Comparison of ENCODE assay signal across 8 cellular contexts in genomic region chr5:151051066-151051930, GRCh38. TPM values are rescaled to one million over a fixed set of nuclear protein-coding genes. Genes with fewer than 3 reads are reported as not detected.
DNase-seq lines count a peak whose midpoint lies in the region; ATAC-seq and TF ChIP-seq lines count a peak whose summit lies in the region.

No MANE protein-coding gene starts in this region.

- H3K36me3 Mint-ChIP-seq in CD8-positive, alpha-beta memory T cell = peaks cover 3 to 93% (median 29%) of the 10 kb centered on the region in 3 donors
- peaks cover 42% of the 10 kb centered on the region for H3K36me3 Mint-ChIP-seq in activated naive CD4-positive, alpha-beta T cell treated with anti-CD3 and anti-CD28 coated beads, Interleukin-2, amount 10 ng/mL, durations not matched to agents 7 days and 5 days
- H3K36me3 Mint-ChIP-seq in glutamatergic neuron (ENCODE audit: unreplicated experiment) = no peaks in the 10 kb centered on the region

- H3K4me1 ChIP-seq in CD8-positive, alpha-beta memory T cell (ENCODE audit: insufficient read depth, low read length) = no peaks in the 10 kb centered on the region
- H3K4me1 ChIP-seq in urinary bladder (ENCODE audit: insufficient read depth) = no peaks in the 10 kb centered on the region

- peaks cover 9 to 23% (median 17%) of the 10 kb centered on the region in 3 donors for H3K4me1 Mint-ChIP-seq in CD8-positive, alpha-beta memory T cell
- H3K4me1 Mint-ChIP-seq in activated naive CD4-positive, alpha-beta T cell treated with anti-CD3 and anti-CD28 coated beads, Interleukin-2, amount 10 ng/mL, durations not matched to agents 7 days and 5 days = peaks cover 7% of the 10 kb centered on the region
- no peaks in the 10 kb centered on the region for H3K4me1 Mint-ChIP-seq in glutamatergic neuron (ENCODE audit: low read depth, unreplicated experiment)

- 66% methylated on average over 6 of the region's 6 CpGs for WGBS in urinary bladder

- CTCF ChIA-PET in CD8-positive, alpha-beta memory T cell (lab: Charles Lee) = interaction anchor here (0.6 to 14.1 kb wide), 32 partner anchors 9 to 189 kb away, joined by 3 to 267 read pairs (median 5); partner anchors contain the start of gene TNIP1
- CTCF ChIA-PET in activated naive CD4-positive, alpha-beta T cell treated with anti-CD3 and anti-CD28 coated beads, Interleukin-2, amount 10 ng/mL, durations not matched to agents 7 days and 5 days (lab: Charles Lee) = interaction anchor here (0.6 to 9.8 kb wide), 34 partner anchors 8 to 491 kb away, joined by 3 to 264 read pairs (median 4); no protein-coding TSS in a partner anchor

- no peaks in the 10 kb centered on the region for H3K9me3 ChIP-seq in CD8-positive, alpha-beta memory T cell (ENCODE audit: low read length)

- no peaks in the 10 kb centered on the region for H3K27me3 ChIP-seq in CD8-positive, alpha-beta memory T cell (ENCODE audit: insufficient read depth, low read length, poor library complexity, severe bottlenecking)

- no peak overlapping the region for H3K4me3 ChIP-seq in CD8-positive, alpha-beta memory T cell (ENCODE audit: low read length)
- H3K4me3 ChIP-seq in urinary bladder (ENCODE audit: low read depth, low read length) = no peak overlapping the region

- no peaks in the 10 kb centered on the region for H3K27me3 Mint-ChIP-seq in CD8-positive, alpha-beta memory T cell
- no peaks in the 10 kb centered on the region for H3K27me3 Mint-ChIP-seq in activated naive CD4-positive, alpha-beta T cell treated with anti-CD3 and anti-CD28 coated beads, Interleukin-2, amount 10 ng/mL, durations not matched to agents 7 days and 5 days
- H3K27me3 Mint-ChIP-seq in glutamatergic neuron (ENCODE audit: unreplicated experiment) = peaks cover 7% of the 10 kb centered on the region

- H3K36me3 ChIP-seq in CD8-positive, alpha-beta memory T cell (ENCODE audit: insufficient read depth, low read length) = peaks cover 73% of the 10 kb centered on the region
- H3K36me3 ChIP-seq in urinary bladder (ENCODE audit: insufficient read depth) = no peaks in the 10 kb centered on the region

- no peak overlapping the region for H3K27ac ChIP-seq in CD8-positive, alpha-beta memory T cell (ENCODE audit: low read depth, low read length)
- H3K27ac ChIP-seq in urinary bladder (ENCODE audit: low read depth) = peak overlapping the region; percentile 24

- peak; percentile 49 to 81 (median 57) for DNase-seq in CD8-positive, alpha-beta memory T cell
- DNase-seq in HT1080 (ENCODE audit: low read depth) = peak; percentile 73
- DNase-seq in activated naive CD4-positive, alpha-beta T cell treated with anti-CD3 and anti-CD28 coated beads, Interleukin-2, amount 10 ng/mL, durations not matched to agents 7 days and 5 days = peak; percentile 82
- peak; percentile 88 for DNase-seq in glutamatergic neuron
- peak; percentile 31 to 95 (median 76) for DNase-seq in posterior cingulate gyrus

- no peak overlapping the region for H3K4me3 Mint-ChIP-seq in CD8-positive, alpha-beta memory T cell
- H3K4me3 Mint-ChIP-seq in activated naive CD4-positive, alpha-beta T cell treated with anti-CD3 and anti-CD28 coated beads, Interleukin-2, amount 10 ng/mL, durations not matched to agents 7 days and 5 days = no peak overlapping the region
- no peak overlapping the region for H3K4me3 Mint-ChIP-seq in glutamatergic neuron (ENCODE audit: unreplicated experiment)

- intact Hi-C loops in posterior cingulate gyrus (cut with DNase I) = loop anchor here (1.0 to 2.0 kb wide), 2 partner anchors 64 to 114 kb away; no protein-coding TSS in a partner anchor

- no peaks in the 10 kb centered on the region for H3K9me3 Mint-ChIP-seq in CD8-positive, alpha-beta memory T cell
- H3K9me3 Mint-ChIP-seq in activated naive CD4-positive, alpha-beta T cell treated with anti-CD3 and anti-CD28 coated beads, Interleukin-2, amount 10 ng/mL, durations not matched to agents 7 days and 5 days = no peaks in the 10 kb centered on the region
- H3K9me3 Mint-ChIP-seq in glutamatergic neuron (ENCODE audit: unreplicated experiment) = peaks cover 4% of the 10 kb centered on the region

- H3K27ac Mint-ChIP-seq in CD8-positive, alpha-beta memory T cell = peak overlapping the region in 5 of 8 donors; percentile 54 to 79 (median 74)
- H3K27ac Mint-ChIP-seq in activated naive CD4-positive, alpha-beta T cell treated with anti-CD3 and anti-CD28 coated beads, Interleukin-2, amount 10 ng/mL, durations not matched to agents 7 days and 5 days = peak overlapping the region; percentile 17
- no peak overlapping the region for H3K27ac Mint-ChIP-seq in glutamatergic neuron (ENCODE audit: unreplicated experiment)

- ATAC-seq in GM19452 (IDR thresholded peaks at IDR 0.05; ENCODE audit: unreplicated experiment) (peak; percentile 74), SK-N-SH treated with all-trans-retinoic acid at 6 μM for 48 hours (peak; percentile 94)

- TF ChIP-seq CTCF in glutamatergic neuron (IDR thresholded peaks at IDR 0.05; ENCODE audit: partially characterized antibody, unreplicated experiment) = peak; percentile 76

- POLR2A ChIA-PET in CD8-positive, alpha-beta memory T cell (lab: Charles Lee) = interaction anchor here (1.5 kb wide), 1 partner anchor 64 kb away, joined by 5 read pairs; no protein-coding TSS in a partner anchor

TF ChIP-seq in SK-N-SH treated with all-trans-retinoic acid at 6 μM for 48 hours, 23 proteins besides CTCF, POLR2A, EP300 and RAD21 (continues in another document):
- TF ChIP-seq ZFP30 (CRISPR knock-in tag; IDR thresholded peaks at IDR 0.05) (no peak), CREB5 (CRISPR knock-in tag; IDR thresholded peaks at IDR 0.05; ENCODE audit: low read depth) (no peak), ZFP3 (CRISPR knock-in tag; IDR thresholded peaks at IDR 0.05) (no peak), BACH2 (CRISPR knock-in tag; IDR thresholded peaks at IDR 0.05; ENCODE audit: borderline replicate concordance) (no peak), PATZ1 (CRISPR knock-in tag; IDR thresholded peaks at IDR 0.05; ENCODE audit: borderline replicate concordance) (no peak), TCF4 (CRISPR knock-in tag; IDR thresholded peaks at IDR 0.05; ENCODE audit: borderline replicate concordance) (no peak), PPARA (CRISPR knock-in tag; IDR thresholded peaks at IDR 0.05; ENCODE audit: borderline replicate concordance) (no peak), ISL1 (CRISPR knock-in tag; IDR thresholded peaks at IDR 0.05) (no peak), ZC3H10 (CRISPR knock-in tag; IDR thresholded peaks at IDR 0.05) (no peak), POU6F1 (CRISPR knock-in tag; IDR thresholded peaks at IDR 0.05; ENCODE audit: borderline replicate concordance, low read depth) (no peak)

RNA-seq across cellular contexts. Expression of gene TNIP1, which starts 29.5 kb away (rescaled TPM):
- total RNA-seq in CD8-positive, alpha-beta memory T cell = 100 to 1,000 TPM; 212 to 213 TPM
- polyA plus RNA-seq in CD8-positive, alpha-beta memory T cell = 62.4 TPM
- total RNA-seq in HT1080 (2014; rRNA removed; shearing (Covaris generic)) = 72.9 and 83.0 TPM in 2 replicates
- polyA plus RNA-seq in HT1080 (2015; cell fraction: cytosol; rRNA removed) = 97.4 and 109 TPM in 2 replicates
- polyA plus RNA-seq in HT1080 (2015; cell fraction: nucleus; rRNA removed) = 63.0 and 65.9 TPM in 2 replicates
- total RNA-seq in glutamatergic neuron (ENCODE audit: unreplicated experiment) (34.1 TPM), urinary bladder (32.4 TPM)
- 69.3 TPM for polyA plus RNA-seq in urinary bladder

RNA-seq across cellular contexts. Expression of gene GPX3, which starts 30.9 kb away (rescaled TPM):
- not detected for total RNA-seq in CD8-positive, alpha-beta memory T cell
- polyA plus RNA-seq in CD8-positive, alpha-beta memory T cell = 0.63 TPM
- 0.17 and 0.27 TPM in 2 replicates for total RNA-seq in HT1080 (2014; rRNA removed; shearing (Covaris generic))
- polyA plus RNA-seq in HT1080 (2015; cell fraction: cytosol; rRNA removed) = 0.72 and 1.3 TPM in 2 replicates
- 0.37 and 1.3 TPM in 2 replicates for polyA plus RNA-seq in HT1080 (2015; cell fraction: nucleus; rRNA removed)
- total RNA-seq in glutamatergic neuron (ENCODE audit: unreplicated experiment) = 20.4 TPM
- 8.6 TPM for total RNA-seq in urinary bladder
- 1,418 TPM for polyA plus RNA-seq in urinary bladder
